2 cellular contexts compared by ENCODE assay signal in genomic region chr7:44215531-44215930, GRCh38.
TF ChIP-seq lines count a peak whose summit lies in the region.

No MANE protein-coding gene starts in this region.

TF ChIP-seq in SK-N-SH, 30 proteins besides CTCF, POLR2A, EP300 and RAD21 (continued from another document):
- no peak for TF ChIP-seq FOSL2 (IDR thresholded peaks at IDR 0.05; ENCODE audit: borderline replicate concordance, low read depth)

TF ChIP-seq in SK-N-SH treated with all-trans-retinoic acid at 6 μM for 48 hours, 23 proteins besides CTCF, POLR2A, EP300 and RAD21:
- TF ChIP-seq, protein P1, sequence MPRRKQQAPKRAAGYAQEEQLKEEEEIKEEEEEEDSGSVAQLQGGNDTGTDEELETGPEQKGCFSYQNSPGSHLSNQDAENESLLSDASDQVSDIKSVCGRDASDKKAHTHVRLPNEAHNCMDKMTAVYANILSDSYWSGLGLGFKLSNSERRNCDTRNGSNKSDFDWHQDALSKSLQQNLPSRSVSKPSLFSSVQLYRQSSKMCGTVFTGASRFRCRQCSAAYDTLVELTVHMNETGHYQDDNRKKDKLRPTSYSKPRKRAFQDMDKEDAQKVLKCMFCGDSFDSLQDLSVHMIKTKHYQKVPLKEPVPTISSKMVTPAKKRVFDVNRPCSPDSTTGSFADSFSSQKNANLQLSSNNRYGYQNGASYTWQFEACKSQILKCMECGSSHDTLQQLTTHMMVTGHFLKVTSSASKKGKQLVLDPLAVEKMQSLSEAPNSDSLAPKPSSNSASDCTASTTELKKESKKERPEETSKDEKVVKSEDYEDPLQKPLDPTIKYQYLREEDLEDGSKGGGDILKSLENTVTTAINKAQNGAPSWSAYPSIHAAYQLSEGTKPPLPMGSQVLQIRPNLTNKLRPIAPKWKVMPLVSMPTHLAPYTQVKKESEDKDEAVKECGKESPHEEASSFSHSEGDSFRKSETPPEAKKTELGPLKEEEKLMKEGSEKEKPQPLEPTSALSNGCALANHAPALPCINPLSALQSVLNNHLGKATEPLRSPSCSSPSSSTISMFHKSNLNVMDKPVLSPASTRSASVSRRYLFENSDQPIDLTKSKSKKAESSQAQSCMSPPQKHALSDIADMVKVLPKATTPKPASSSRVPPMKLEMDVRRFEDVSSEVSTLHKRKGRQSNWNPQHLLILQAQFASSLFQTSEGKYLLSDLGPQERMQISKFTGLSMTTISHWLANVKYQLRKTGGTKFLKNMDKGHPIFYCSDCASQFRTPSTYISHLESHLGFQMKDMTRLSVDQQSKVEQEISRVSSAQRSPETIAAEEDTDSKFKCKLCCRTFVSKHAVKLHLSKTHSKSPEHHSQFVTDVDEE (CRISPR knock-in tag; IDR thresholded peaks at IDR 0.05): no peak
- no peak for TF ChIP-seq TOX (CRISPR knock-in tag; IDR thresholded peaks at IDR 0.05; ENCODE audit: borderline replicate concordance)
- TF ChIP-seq ESRRG (CRISPR knock-in tag; IDR thresholded peaks at IDR 0.05): no peak
- no peak for TF ChIP-seq SNAI2 (CRISPR knock-in tag; IDR thresholded peaks at IDR 0.05)
- no peak for TF ChIP-seq ZFP3 (CRISPR knock-in tag; IDR thresholded peaks at IDR 0.05)
- TF ChIP-seq ZC3H10 (CRISPR knock-in tag; IDR thresholded peaks at IDR 0.05): no peak
- TF ChIP-seq, protein P2, sequence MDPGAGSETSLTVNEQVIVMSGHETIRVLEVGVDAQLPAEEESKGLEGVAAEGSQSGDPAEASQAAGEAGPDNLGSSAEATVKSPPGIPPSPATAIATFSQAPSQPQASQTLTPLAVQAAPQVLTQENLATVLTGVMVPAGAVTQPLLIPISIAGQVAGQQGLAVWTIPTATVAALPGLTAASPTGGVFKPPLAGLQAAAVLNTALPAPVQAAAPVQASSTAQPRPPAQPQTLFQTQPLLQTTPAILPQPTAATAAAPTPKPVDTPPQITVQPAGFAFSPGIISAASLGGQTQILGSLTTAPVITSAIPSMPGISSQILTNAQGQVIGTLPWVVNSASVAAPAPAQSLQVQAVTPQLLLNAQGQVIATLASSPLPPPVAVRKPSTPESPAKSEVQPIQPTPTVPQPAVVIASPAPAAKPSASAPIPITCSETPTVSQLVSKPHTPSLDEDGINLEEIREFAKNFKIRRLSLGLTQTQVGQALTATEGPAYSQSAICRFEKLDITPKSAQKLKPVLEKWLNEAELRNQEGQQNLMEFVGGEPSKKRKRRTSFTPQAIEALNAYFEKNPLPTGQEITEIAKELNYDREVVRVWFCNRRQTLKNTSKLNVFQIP (CRISPR knock-in tag; IDR thresholded peaks at IDR 0.05; ENCODE audit: borderline replicate concordance, low read depth): no peak
- no peak for TF ChIP-seq ZNF70 (CRISPR knock-in tag; IDR thresholded peaks at IDR 0.05)
- TF ChIP-seq ZFP30 (CRISPR knock-in tag; IDR thresholded peaks at IDR 0.05): no peak
- TF ChIP-seq GLIS3 (CRISPR knock-in tag; IDR thresholded peaks at IDR 0.05): no peak
TF ChIP-seq in SK-N-SH treated with all-trans-retinoic acid at 6 μM for 48 hours: peak in this region for 0.
